Comparison of ENCODE assay signal across 20 cellular contexts in genomic region chr5:102818934-102819333, GRCh38.
DNase-seq lines count a peak whose midpoint lies in the region; ATAC-seq and TF ChIP-seq lines count a peak whose summit lies in the region.
"Had no signal": no experiment of that assay in that cellular context is flagged by ENCODE, and none has a peak within 500 bp of the region (broad histone marks: within the 10 kb centered on the region; RNA-seq: fewer than 3 reads in every experiment).

No MANE protein-coding gene starts in this region.

- TF ChIP-seq POLR2A in gastrocnemius medialis (IDR thresholded peaks at IDR 0.05) = no peak

- in situ Hi-C loops in gastrocnemius medialis (cut with MboI; ENCODE audit: low sequenced_read_pairs in 4 of 4) = no loop called here

- ATAC-seq in GM18858 (IDR thresholded peaks at IDR 0.05; ENCODE audit: unreplicated experiment) = peak; percentile 44
- peak; percentile 76 for ATAC-seq in GM21717 (IDR thresholded peaks at IDR 0.05; ENCODE audit: unreplicated experiment)
- peak; percentile 42 for ATAC-seq in HG03432 (IDR thresholded peaks at IDR 0.05; ENCODE audit: unreplicated experiment)
- ATAC-seq in gastrocnemius medialis = no peak
- ATAC-seq: activated CD4-positive, alpha-beta T cell treated with anti-CD3 and anti-CD28 coated beads for 36 hours; left lung; upper lobe of right lung had no signal

- H3K27me3 ChIP-seq in gastrocnemius medialis = no peaks in the 10 kb centered on the region
- H3K27me3 ChIP-seq: BLaER1, left lung, right atrium auricular region, upper lobe of right lung had no signal

- no peaks in the 10 kb centered on the region for H3K36me3 ChIP-seq in gastrocnemius medialis
- H3K36me3 ChIP-seq: BLaER1, left lung, right atrium auricular region, upper lobe of right lung had no signal

- no peak for TF ChIP-seq CTCF in gastrocnemius medialis (IDR thresholded peaks at IDR 0.05 in 4 of 5, conservative IDR thresholded peaks at IDR 0.05 in 1 of 5)

- peak overlapping the region; percentile 48 to 64 (median 50) for H3K27ac ChIP-seq in gastrocnemius medialis
- H3K27ac ChIP-seq: BLaER1, left lung, parathyroid adenoma, upper lobe of right lung had no signal

- intact Hi-C loops in gastrocnemius medialis (cut with DNase I; ENCODE audit: low total_unique reads) = loop anchor here (2.0 kb wide), 1 partner anchor 20 kb away; no protein-coding TSS in a partner anchor

- DNase-seq in gastrocnemius medialis = no peak
- DNase-seq in amniotic stem cell (lab: John Stamatoyannopoulos, UW) = no peak
- no peak for DNase-seq in DMS53 (lab: John Stamatoyannopoulos, UW)
- no peak for DNase-seq in germinal center (ENCODE audit: low spot score)
- DNase-seq: activated CD4-positive, alpha-beta T cell treated with anti-CD3 and anti-CD28 coated beads for 36 hours; activated effector memory CD4-positive, alpha-beta T cell treated with Interleukin-2 at 50 U/mL for 16 hours; activated naive CD8-positive, alpha-beta T cell treated with anti-CD3 and anti-CD28 coated beads for 36 hours; aorta; HFFc6; left lung; NCI-H1048; stimulated activated CD4-positive, alpha-beta T cell treated with anti-CD3 and anti-CD28 coated beads, Interleukin-1b, Interleukin-23, amount 100 ng/mL, for 48 hours; stimulated activated naive CD4-positive, alpha-beta T cell treated with Interleukin-2 at 50 U/mL for 16 hours; upper lobe of right lung had no signal

- H3K9me3 ChIP-seq in gastrocnemius medialis = no peaks in the 10 kb centered on the region
- H3K9me3 ChIP-seq: BLaER1, left lung, right atrium auricular region, upper lobe of right lung had no signal

- peaks cover 50 to 58% of the 10 kb centered on the region in 2 donors for H3K4me1 ChIP-seq in gastrocnemius medialis

- peak overlapping the region in 2 of 4 donors; percentile 3 to 7 for H3K4me3 ChIP-seq in gastrocnemius medialis
- H3K4me3 ChIP-seq: BLaER1, left lung, right atrium auricular region, upper lobe of right lung had no signal

Comparison
In these comparisons a context has a peak if more than half of its experiments do, and no peak if none do; other contexts are left out.
1. ATAC-seq: peak in GM18858 (single experiment), GM21717 (single experiment) and HG03432 (single experiment); none in gastrocnemius medialis (0 of 2).